Comparison of ENCODE assay signal across 3 cellular contexts in the genomic region with DNA sequence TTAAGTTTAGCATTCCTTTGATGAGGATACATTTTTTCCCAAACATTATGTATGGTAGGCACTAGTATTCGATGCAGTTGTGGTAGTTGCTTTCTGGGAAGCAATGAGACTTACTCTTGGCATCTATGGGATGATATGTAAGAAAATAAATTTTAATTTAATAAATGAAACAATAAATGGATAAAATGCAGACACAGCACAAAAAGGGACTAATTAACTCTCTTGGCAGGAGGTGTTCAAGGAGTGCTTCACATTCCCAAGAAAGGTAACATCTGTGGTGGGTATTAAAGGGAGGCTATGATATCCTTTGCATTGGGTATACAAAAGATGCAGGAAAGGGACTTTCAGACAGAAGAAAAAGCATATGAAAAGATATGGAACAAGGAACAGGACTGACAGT.
TF ChIP-seq lines count a peak whose summit lies in the region.

No MANE protein-coding gene starts in this region.

TF ChIP-seq in HepG2, 621 proteins besides CTCF, POLR2A, EP300 and RAD21:
- peak; percentile 40 to 64; a peak in 2 of 4 replicates for TF ChIP-seq MAFK (conservative IDR thresholded peaks at IDR 0.05 in 1 of 2, IDR thresholded peaks at IDR 0.05 in 1 of 2; ENCODE audit: low read length in 2 of 2)
- TF ChIP-seq HDAC2 (CRISPR knock-in tag; IDR thresholded peaks at IDR 0.05) = no peak
- TF ChIP-seq MAFF (IDR thresholded peaks at IDR 0.05; ENCODE audit: low read depth, low read length) = 0 out of 2 replicates have a peak, but pooled peaks have one; percentile 28

TF ChIP-seq in IMR-90, 13 proteins besides CTCF, POLR2A, EP300 and RAD21:
- TF ChIP-seq MAFK (IDR thresholded peaks at IDR 0.05; ENCODE audit: low read depth, low read length) = peak; percentile 61; the same call in 1 of the 2 replicates
- TF ChIP-seq, protein P1, sequence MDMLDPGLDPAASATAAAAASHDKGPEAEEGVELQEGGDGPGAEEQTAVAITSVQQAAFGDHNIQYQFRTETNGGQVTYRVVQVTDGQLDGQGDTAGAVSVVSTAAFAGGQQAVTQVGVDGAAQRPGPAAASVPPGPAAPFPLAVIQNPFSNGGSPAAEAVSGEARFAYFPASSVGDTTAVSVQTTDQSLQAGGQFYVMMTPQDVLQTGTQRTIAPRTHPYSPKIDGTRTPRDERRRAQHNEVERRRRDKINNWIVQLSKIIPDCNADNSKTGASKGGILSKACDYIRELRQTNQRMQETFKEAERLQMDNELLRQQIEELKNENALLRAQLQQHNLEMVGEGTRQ (IDR thresholded peaks at IDR 0.05; ENCODE audit: low read depth, low read length) = no peak
- TF ChIP-seq MAZ (IDR thresholded peaks at IDR 0.05; ENCODE audit: borderline replicate concordance, low read depth, low read length) = no peak

TF ChIP-seq in K562, 482 proteins besides CTCF, POLR2A, EP300 and RAD21:
- TF ChIP-seq ZNF316 (IDR thresholded peaks at IDR 0.05) (peak; percentile 84), MAZ (CRISPR knock-in tag; conservative IDR thresholded peaks at IDR 0.05 in 1 of 2, IDR thresholded peaks at IDR 0.05 in 1 of 2) (no peak), MAFF (IDR thresholded peaks at IDR 0.05; ENCODE audit: low read length) (0 out of 2 replicates have a peak, but pooled peaks have one; percentile 21), C11orf30 (IDR thresholded peaks at IDR 0.05; ENCODE audit: low read depth) (peak; percentile 73), MAFK (IDR thresholded peaks at IDR 0.05; ENCODE audit: low read length) (peak; percentile 27; the same call in 1 of the 2 replicates)
- TF ChIP-seq, protein P2, sequence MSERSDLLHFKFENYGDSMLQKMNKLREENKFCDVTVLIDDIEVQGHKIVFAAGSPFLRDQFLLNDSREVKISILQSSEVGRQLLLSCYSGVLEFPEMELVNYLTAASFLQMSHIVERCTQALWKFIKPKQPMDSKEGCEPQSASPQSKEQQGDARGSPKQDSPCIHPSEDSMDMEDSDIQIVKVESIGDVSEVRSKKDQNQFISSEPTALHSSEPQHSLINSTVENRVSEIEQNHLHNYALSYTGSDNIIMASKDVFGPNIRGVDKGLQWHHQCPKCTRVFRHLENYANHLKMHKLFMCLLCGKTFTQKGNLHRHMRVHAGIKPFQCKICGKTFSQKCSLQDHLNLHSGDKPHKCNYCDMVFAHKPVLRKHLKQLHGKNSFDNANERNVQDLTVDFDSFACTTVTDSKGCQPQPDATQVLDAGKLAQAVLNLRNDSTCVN (CRISPR knock-in tag; IDR thresholded peaks at IDR 0.05) = no peak
